Comparison of ENCODE assay signal across 8 cellular contexts in the genomic region with DNA sequence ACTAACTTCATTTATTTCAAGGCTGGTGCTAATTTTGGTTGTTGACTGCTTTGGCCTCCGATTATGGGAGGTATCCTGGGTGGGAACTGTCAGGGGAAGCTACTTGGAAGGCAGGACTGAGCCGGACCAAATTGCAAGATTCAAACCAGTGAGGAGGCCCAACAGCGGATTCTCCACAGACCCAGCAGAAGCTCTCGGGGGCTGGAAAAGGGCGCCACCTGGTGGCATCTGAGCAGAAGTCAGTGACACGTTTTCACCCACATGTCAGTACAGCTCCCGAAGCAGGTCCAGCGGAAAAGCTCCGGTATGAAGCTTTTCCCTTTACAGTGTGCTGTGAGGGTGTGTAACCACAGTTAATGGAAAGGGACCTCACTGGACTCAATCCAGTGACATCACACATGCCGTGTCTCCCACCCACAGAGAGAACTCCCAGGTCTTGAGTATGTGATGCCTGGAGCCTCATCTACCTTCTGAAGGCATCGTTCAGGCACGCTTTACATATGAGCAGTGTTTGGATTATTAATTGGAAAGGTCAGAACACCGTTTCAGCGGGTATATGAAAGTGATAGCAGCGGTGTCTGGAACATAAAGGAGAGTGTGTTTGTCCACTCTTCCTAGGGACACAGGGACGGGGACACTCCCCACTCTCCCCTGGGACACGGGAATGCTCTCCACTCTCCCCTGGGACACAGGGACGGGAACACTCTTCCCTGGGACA. TPM values are rescaled to one million over a fixed set of nuclear protein-coding genes. Genes with fewer than 3 reads are reported as not detected.
DNase-seq lines count a peak whose midpoint lies in the region; ATAC-seq, FAIRE-seq and TF ChIP-seq lines count a peak whose summit lies in the region.

No MANE protein-coding gene starts in this region.

- intact Hi-C loops in activated naive CD4-positive, alpha-beta T cell treated with anti-CD3 and anti-CD28 coated beads for 36 hours (cut with micrococcal nuclease) = loop anchor here (1.0 kb wide), 3 partner anchors 15 to 461 kb away; no protein-coding TSS in a partner anchor

- no peak overlapping the region for H3K9ac ChIP-seq in SK-N-SH

- CTCF ChIA-PET in SK-N-SH (lab: Yijun Ruan, JAX) = interaction anchor here (0.6 to 7.2 kb wide), 32 partner anchors 8 to 475 kb away, joined by 3 to 122 read pairs (median 4); no protein-coding TSS in a partner anchor
- CTCF ChIA-PET in activated naive CD4-positive, alpha-beta T cell treated with anti-CD3 and anti-CD28 coated beads for 36 hours (lab: Charles Lee) = interaction anchor here (0.6 to 4.0 kb wide), 23 partner anchors 8 to 474 kb away, joined by 3 to 22 read pairs (median 3); no protein-coding TSS in a partner anchor

- peak; percentile 64 for ATAC-seq in GM18511 (IDR thresholded peaks at IDR 0.05; ENCODE audit: unreplicated experiment)

- no peaks in the 10 kb centered on the region for H3K9me3 ChIP-seq in SK-N-SH

- H3K27ac Mint-ChIP-seq in activated naive CD4-positive, alpha-beta T cell treated with anti-CD3 and anti-CD28 coated beads for 36 hours = no peak overlapping the region
- H3K27ac Mint-ChIP-seq in glutamatergic neuron (ENCODE audit: unreplicated experiment) = no peak overlapping the region

- H3K4me3 Mint-ChIP-seq in activated naive CD4-positive, alpha-beta T cell treated with anti-CD3 and anti-CD28 coated beads for 36 hours = no peak overlapping the region
- H3K4me3 Mint-ChIP-seq in glutamatergic neuron (ENCODE audit: unreplicated experiment) = no peak overlapping the region

- H3K9me2 ChIP-seq in SK-N-SH = no peaks in the 10 kb centered on the region

- TF ChIP-seq EP300 in SK-N-SH (IDR thresholded peaks at IDR 0.05; ENCODE audit: borderline replicate concordance in 1 of 2, low read depth in 1 of 2, low read length in 1 of 2) = no peak

- TF ChIP-seq CTCF in SK-N-SH (IDR thresholded peaks at IDR 0.05) (peak; percentile 89), glutamatergic neuron (IDR thresholded peaks at IDR 0.05; ENCODE audit: partially characterized antibody, unreplicated experiment) (peak; percentile 88)

- peaks cover 15% of the 10 kb centered on the region for H3K4me1 Mint-ChIP-seq in activated naive CD4-positive, alpha-beta T cell treated with anti-CD3 and anti-CD28 coated beads for 36 hours (ENCODE audit: low read depth)
- H3K4me1 Mint-ChIP-seq in glutamatergic neuron (ENCODE audit: low read depth, unreplicated experiment) = peaks cover 8% of the 10 kb centered on the region

- H3K36me3 Mint-ChIP-seq in activated naive CD4-positive, alpha-beta T cell treated with anti-CD3 and anti-CD28 coated beads for 36 hours (ENCODE audit: low read depth) = no peaks in the 10 kb centered on the region
- H3K36me3 Mint-ChIP-seq in glutamatergic neuron (ENCODE audit: unreplicated experiment) = no peaks in the 10 kb centered on the region

- POLR2A ChIA-PET in SK-N-SH (lab: Yijun Ruan, JAX) = no interaction called here

- 14% methylated on average over 18 of the region's 18 CpGs for WGBS in SK-N-SH (ENCODE audit: low lambda C conversion rate)

- H3K9me3 Mint-ChIP-seq in activated naive CD4-positive, alpha-beta T cell treated with anti-CD3 and anti-CD28 coated beads for 36 hours = peaks cover 12% of the 10 kb centered on the region
- peaks cover 5% of the 10 kb centered on the region for H3K9me3 Mint-ChIP-seq in glutamatergic neuron (ENCODE audit: unreplicated experiment)

- H3F3A ChIP-seq in SK-N-SH (replicated peaks; ENCODE audit: insufficient read depth) = peaks cover 4% of the 10 kb centered on the region

- peaks cover 41% of the 10 kb centered on the region for H3K27me3 Mint-ChIP-seq in activated naive CD4-positive, alpha-beta T cell treated with anti-CD3 and anti-CD28 coated beads for 36 hours (ENCODE audit: low read depth)
- H3K27me3 Mint-ChIP-seq in glutamatergic neuron (ENCODE audit: unreplicated experiment) = peaks cover 9% of the 10 kb centered on the region

- no peaks in the 10 kb centered on the region for H3K36me3 ChIP-seq in SK-N-SH (replicated peaks in 1 of 2; ENCODE audit: control insufficient read depth in 1 of 2, insufficient read depth in 2 of 2, low read length in 1 of 2)

- TF ChIP-seq RAD21 in SK-N-SH (IDR thresholded peaks at IDR 0.05; ENCODE audit: low read length) = peak; percentile 89

- H4K20me1 ChIP-seq in SK-N-SH (ENCODE audit: insufficient read depth) = no peaks in the 10 kb centered on the region

- FAIRE-seq in A204.1 (lab: Jason Lieb, UNC) = peak; percentile 85

- no peak overlapping the region for H2AFZ ChIP-seq in SK-N-SH (ENCODE audit: low read depth)

- no peaks in the 10 kb centered on the region for H3K79me2 ChIP-seq in SK-N-SH (ENCODE audit: insufficient read depth)

- no peak overlapping the region for H3K27ac ChIP-seq in SK-N-SH (ENCODE audit: low read depth in 2 of 2, low read length in 1 of 2)

- no peak overlapping the region; a peak in 1 of 4 replicates for H3K4me3 ChIP-seq in SK-N-SH (ENCODE audit: low read depth in 2 of 2, low read length in 1 of 2)

- no peak overlapping the region for H3K4me2 ChIP-seq in SK-N-SH

- peaks cover 0 to 12% of the 10 kb centered on the region in 2 experiments; a peak in 1 of 4 replicates for H3K4me1 ChIP-seq in SK-N-SH (ENCODE audit: control insufficient read depth in 1 of 2, insufficient read depth in 2 of 2, low read depth in 1 of 2, low read length in 1 of 2)

- DNase-seq in NCI-H1048 (lab: John Stamatoyannopoulos, UW) (peak; percentile 57), SK-N-SH (peak; percentile 88), glutamatergic neuron (peak; percentile 87), pons (ENCODE audit: low spot score) (peak; percentile 76), ureter (ENCODE audit: low spot score) (peak; percentile 79)
- DNase-seq in activated naive CD4-positive, alpha-beta T cell treated with anti-CD3 and anti-CD28 coated beads for 36 hours = peak; percentile 88

- H3K27me3 ChIP-seq in SK-N-SH (ENCODE audit: insufficient read depth) = peaks cover 47% of the 10 kb centered on the region

TF ChIP-seq in SK-N-SH, 30 proteins besides CTCF, POLR2A, EP300 and RAD21:
- TF ChIP-seq MXI1 (IDR thresholded peaks at IDR 0.05; ENCODE audit: low read depth, low read length) (peak; percentile 85), FOXJ3 (CRISPR knock-in tag; IDR thresholded peaks at IDR 0.05) (no peak), NRF1 (IDR thresholded peaks at IDR 0.05; ENCODE audit: low read depth, low read length) (no peak), ELF1 (IDR thresholded peaks at IDR 0.05) (no peak), USF2 (IDR thresholded peaks at IDR 0.05; ENCODE audit: borderline replicate concordance, low read depth, low read length) (no peak), SMC3 (IDR thresholded peaks at IDR 0.05; ENCODE audit: low read depth, low read length) (peak; percentile 92), NFIC (IDR thresholded peaks at IDR 0.05; ENCODE audit: borderline replicate concordance) (no peak), RXRA (IDR thresholded peaks at IDR 0.05; ENCODE audit: borderline replicate concordance, low read depth) (no peak)
- TF ChIP-seq, protein P1, sequence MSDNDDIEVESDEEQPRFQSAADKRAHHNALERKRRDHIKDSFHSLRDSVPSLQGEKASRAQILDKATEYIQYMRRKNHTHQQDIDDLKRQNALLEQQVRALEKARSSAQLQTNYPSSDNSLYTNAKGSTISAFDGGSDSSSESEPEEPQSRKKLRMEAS (IDR thresholded peaks at IDR 0.05; ENCODE audit: low read depth) = peak; percentile 66; the same call in 1 of the 2 replicates

RNA-seq across cellular contexts. Expression of gene P2RX2, which starts 3.6 kb away (rescaled TPM):
- polyA plus RNA-seq in SK-N-SH (2012; rRNA removed) = 0.03 TPM in 1 of 2 replicates, not detected in the other
- polyA plus RNA-seq in SK-N-SH (2012; cell fraction: cytosol; rRNA removed) = not detected in 2 replicates
- 0.02 and 0.15 TPM in 2 replicates for polyA plus RNA-seq in SK-N-SH (2012; cell fraction: nucleus; rRNA removed)
- total RNA-seq in activated naive CD4-positive, alpha-beta T cell treated with anti-CD3 and anti-CD28 coated beads for 36 hours = not detected
- total RNA-seq in glutamatergic neuron (ENCODE audit: unreplicated experiment) (4.1 TPM), ureter (0.36 TPM)

RNA-seq across cellular contexts. Expression of gene LRCOL1, which starts 4.6 kb away (rescaled TPM):
- 0.44 and 1.1 TPM in 2 replicates for polyA plus RNA-seq in SK-N-SH (2012; rRNA removed)
- polyA plus RNA-seq in SK-N-SH (2012; cell fraction: cytosol; rRNA removed) = 0.04 and 0.10 TPM in 2 replicates
- polyA plus RNA-seq in SK-N-SH (2012; cell fraction: nucleus; rRNA removed) = 6.2 and 6.7 TPM in 2 replicates
- total RNA-seq in activated naive CD4-positive, alpha-beta T cell treated with anti-CD3 and anti-CD28 coated beads for 36 hours = not detected
- total RNA-seq in glutamatergic neuron (ENCODE audit: unreplicated experiment) (not detected), ureter (not detected)
